13 cellular contexts compared by ENCODE assay signal in the genomic region with DNA sequence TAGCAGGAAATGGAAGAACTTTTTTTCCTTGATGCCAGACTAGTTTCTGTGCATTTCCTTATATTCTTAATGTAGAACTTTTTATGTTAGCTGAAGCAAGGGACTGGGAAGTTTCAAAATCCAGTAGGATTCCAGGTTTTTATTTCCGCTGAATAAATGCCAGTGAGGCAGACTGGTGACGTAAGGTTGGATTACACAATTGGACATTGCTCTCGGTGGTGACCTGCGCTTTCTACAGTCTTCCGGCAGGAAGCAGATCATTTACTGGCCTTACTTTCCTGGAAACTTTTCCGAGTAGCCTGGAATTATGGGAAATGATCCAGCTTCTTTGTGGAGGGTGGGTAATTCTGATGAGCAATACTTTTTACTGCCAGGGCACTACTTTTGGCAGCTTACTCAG. TPM values are rescaled to one million over a fixed set of nuclear protein-coding genes. Genes with fewer than 3 reads are reported as not detected.
DNase-seq lines count a peak whose midpoint lies in the region; ATAC-seq and TF ChIP-seq lines count a peak whose summit lies in the region.
"Had no signal": no experiment of that assay in that cellular context is flagged by ENCODE, and none has a peak within 500 bp of the region (broad histone marks: within the 10 kb centered on the region; RNA-seq: fewer than 3 reads in every experiment).

No MANE protein-coding gene starts in this region.

- DNase-seq in AG09309 (ENCODE audit: low read depth) (peak; percentile 85), adipocyte (ENCODE audit: low read depth) (no peak), heart right ventricle (peak in 1 of 2 donors; percentile 60), renal cortical epithelial cell (ENCODE audit: low read depth) (peak; percentile 87), SKM-1 treated with dmso at 0.1 percent for 144 hours (lab: John Stamatoyannopoulos, UW; ENCODE audit: unreplicated experiment) (no peak), CD1c-positive myeloid dendritic cell (ENCODE audit: extremely low spot score) (no peak), NCI-H2227 (lab: John Stamatoyannopoulos, UW; ENCODE audit: unreplicated experiment) (no peak)
- DNase-seq: activated CD8-positive, alpha-beta memory T cell treated with anti-CD3 and anti-CD28 coated beads, Interleukin-2, amount 10 ng/mL, durations not matched to agents 7 days and 5 days; activated naive CD8-positive, alpha-beta T cell treated with anti-CD3 and anti-CD28 coated beads for 36 hours; AML-193; left colon; NCI-H1694 had no signal

- TF ChIP-seq CTCF in AG09309 (IDR thresholded peaks at IDR 0.05; ENCODE audit: control insufficient read depth, insufficient read depth, low read depth, low read length, missing control alignments) (no peak), heart right ventricle (IDR thresholded peaks at IDR 0.05) (no peak)

- H3K9ac ChIP-seq in adipocyte (ENCODE audit: low read length) = peak overlapping the region; percentile 18

- intact Hi-C loops in heart right ventricle (cut with DNase I) = loop anchor here in 2 of 10 donors (5.0 to 10.0 kb wide), 2 partner anchors 184 to 267 kb away; no protein-coding TSS in a partner anchor

- ATAC-seq in heart right ventricle (peak in 7 of 8 donors; percentile 18 to 73 (median 46)), HG03521 (IDR thresholded peaks at IDR 0.05; ENCODE audit: unreplicated experiment) (no peak)
- ATAC-seq: activated CD8-positive, alpha-beta memory T cell treated with anti-CD3 and anti-CD28 coated beads, Interleukin-2, amount 10 ng/mL, durations not matched to agents 7 days and 5 days; left colon had no signal

- peak overlapping the region in 9 of 10 donors; percentile 32 to 92 (median 69) for H3K27ac ChIP-seq in heart right ventricle

- WGBS in heart right ventricle, 2 donors = 46 to 65% methylated on average over 6 of the region's 6 CpGs

- H3K27me3 ChIP-seq in adipocyte (replicated peaks; ENCODE audit: control insufficient read depth, insufficient read depth, low read length) (no peaks in the 10 kb centered on the region), heart right ventricle (no peaks in the 10 kb centered on the region)

- H3K9me3 ChIP-seq in adipocyte (ENCODE audit: control insufficient read depth, low read length) = no peaks in the 10 kb centered on the region
- no peaks in the 10 kb centered on the region for H3K9me3 ChIP-seq in heart right ventricle

- no peak overlapping the region for H3K4me3 ChIP-seq in AG09309 (ENCODE audit: control insufficient read depth, low read depth, low read length)
- H3K4me3 ChIP-seq in adipocyte (ENCODE audit: low read length) = peak overlapping the region; percentile 34
- H3K4me3 ChIP-seq in heart right ventricle = no peak overlapping the region

- H3K4me1 ChIP-seq in adipocyte (ENCODE audit: control insufficient read depth, insufficient read depth, low read length) (peaks cover 38% of the 10 kb centered on the region), heart right ventricle (peaks cover 0 to 76% (median 40%) of the 10 kb centered on the region in 9 donors)

- peaks cover 7% of the 10 kb centered on the region for H3K36me3 ChIP-seq in adipocyte (ENCODE audit: control insufficient read depth, insufficient read depth, low read length, severe bottlenecking)
- H3K36me3 ChIP-seq in heart right ventricle = peaks cover 0 to 51% (median 0%) of the 10 kb centered on the region in 9 donors

RNA-seq across cellular contexts. Expression of a gene that starts 3.6 kb away (rescaled TPM):
- 10 to 100 TPM; 19.7 to 43.8 (median 27.6) TPM for total RNA-seq in heart right ventricle
- 10 to 100 TPM; 34.7 to 57.1 TPM for polyA plus RNA-seq in heart right ventricle
- 30.2 and 30.7 TPM in 2 replicates for total RNA-seq in renal cortical epithelial cell

RNA-seq across cellular contexts. Expression of a gene that starts 7.3 kb away (rescaled TPM):
- total RNA-seq in heart right ventricle = 10 to 100 TPM; 14.0 to 37.8 (median 24.3) TPM
- 10 to 100 TPM in 1 of 2 donors, 1 to 10 TPM in 1; 9.9 to 10.2 TPM for polyA plus RNA-seq in heart right ventricle
- 2.6 and 4.2 TPM in 2 replicates for total RNA-seq in renal cortical epithelial cell

Comparison
In these comparisons a context has a peak if more than half of its experiments do, and no peak if none do; other contexts are left out.
1. DNase-seq: peak in AG09309 (single experiment) and renal cortical epithelial cell (single experiment); none in adipocyte (single experiment), SKM-1 treated with dmso at 0.1 percent for 144 hours (single experiment), CD1c-positive myeloid dendritic cell (single experiment) and NCI-H2227 (single experiment).